16 cellular contexts compared by ENCODE assay signal in genomic region chr11:68596231-68596630, GRCh38.
DNase-seq lines count a peak whose midpoint lies in the region; ATAC-seq and TF ChIP-seq lines count a peak whose summit lies in the region.
"Had no signal": no experiment of that assay in that cellular context is flagged by ENCODE, and none has a peak within 500 bp of the region (broad histone marks: within the 10 kb centered on the region; RNA-seq: fewer than 3 reads in every experiment).

No MANE protein-coding gene starts in this region.

- no peak overlapping the region for H3K4me2 ChIP-seq in mesenchymal stem cell (ENCODE audit: low read length, poor library complexity, severe bottlenecking)

- H2AFZ ChIP-seq in mesenchymal stem cell (ENCODE audit: low read depth, low read length) = no peak overlapping the region

- H3K9ac ChIP-seq in mesenchymal stem cell (ENCODE audit: low read length) = no peak overlapping the region

- DNase-seq in natural killer cell (no peak), lung microvascular endothelial cell (ENCODE audit: low read depth in 2 of 2) (peak; percentile 44 to 57), type B pancreatic cell (ENCODE audit: extremely low spot score, unreplicated experiment) (no peak), mesenchymal stem cell (no peak), DMS 273 (lab: John Stamatoyannopoulos, UW; ENCODE audit: unreplicated experiment) (no peak), ACHN (no peak)
- DNase-seq in natural killer cell treated with Interleukin-12 subunit alpha and Interleukin-12 subunit beta and Interleukin-15 and Interleukin-18, amount 100 ng/mL, for 72 hours (ENCODE audit: low spot score) = no peak
- no peak for DNase-seq in activated naive CD8-positive, alpha-beta T cell treated with anti-CD3 and anti-CD28 coated beads, Interleukin-2, amount 50 U/mL, for 24 hours
- DNase-seq: C1 segment of cervical spinal cord, NCI-H1436, NCI-H2081 treated with DMSO at 0.1 percent for 48 hours, NCI-H524, SIG-M5 had no signal

- no peaks in the 10 kb centered on the region for H3K27me3 ChIP-seq in mesenchymal stem cell (ENCODE audit: control insufficient read depth in 1 of 2, insufficient read depth in 1 of 2, low read length in 2 of 2)

- H3K27ac Mint-ChIP-seq in natural killer cell = peak overlapping the region; percentile 49 to 53
- H3K27ac Mint-ChIP-seq in natural killer cell treated with Interleukin-12 subunit alpha and Interleukin-12 subunit beta and Interleukin-15 and Interleukin-18, amount 100 ng/mL, for 72 hours = peak overlapping the region in 1 of 2 donors; percentile 42
- peak overlapping the region; percentile 11 for H3K27ac Mint-ChIP-seq in activated naive CD8-positive, alpha-beta T cell treated with anti-CD3 and anti-CD28 coated beads, Interleukin-2, amount 50 U/mL, for 24 hours
- H3K27ac Mint-ChIP-seq in type B pancreatic cell = peak overlapping the region; percentile 33

- no peak overlapping the region for H2AK5ac ChIP-seq in mesenchymal stem cell (ENCODE audit: low read length, severe bottlenecking)

- peaks cover 6% of the 10 kb centered on the region for H3K4me1 ChIP-seq in mesenchymal stem cell (ENCODE audit: control insufficient read depth, insufficient read depth, low read depth, low read length)

- no peak overlapping the region for H2BK120ac ChIP-seq in mesenchymal stem cell (ENCODE audit: low read depth, low read length)

- no peak overlapping the region for H3K14ac ChIP-seq in mesenchymal stem cell (ENCODE audit: low read length in 2 of 2)

- peaks cover 50% of the 10 kb centered on the region for H3K36me3 Mint-ChIP-seq in natural killer cell
- peaks cover 51% of the 10 kb centered on the region for H3K36me3 Mint-ChIP-seq in natural killer cell treated with Interleukin-12 subunit alpha and Interleukin-12 subunit beta and Interleukin-15 and Interleukin-18, amount 100 ng/mL, for 72 hours
- peaks cover 54% of the 10 kb centered on the region for H3K36me3 Mint-ChIP-seq in activated naive CD8-positive, alpha-beta T cell treated with anti-CD3 and anti-CD28 coated beads, Interleukin-2, amount 50 U/mL, for 24 hours (ENCODE audit: low read depth)
- peaks cover 52% of the 10 kb centered on the region for H3K36me3 Mint-ChIP-seq in type B pancreatic cell

- no peak overlapping the region for H3K4me3 ChIP-seq in mesenchymal stem cell (ENCODE audit: insufficient read depth in 1 of 2, low read depth in 1 of 2, low read length in 2 of 2)
- H3K4me3 ChIP-seq: GM12878, HAP-1 had no signal

- H3K4me1 Mint-ChIP-seq in natural killer cell (peaks cover 24 to 30% of the 10 kb centered on the region in 2 donors), type B pancreatic cell (ENCODE audit: unreplicated experiment) (no peaks in the 10 kb centered on the region)
- H3K4me1 Mint-ChIP-seq in natural killer cell treated with Interleukin-12 subunit alpha and Interleukin-12 subunit beta and Interleukin-15 and Interleukin-18, amount 100 ng/mL, for 72 hours (ENCODE audit: low read depth in 2 of 2) = peaks cover 0 to 26% of the 10 kb centered on the region in 2 donors
- no peaks in the 10 kb centered on the region for H3K4me1 Mint-ChIP-seq in activated naive CD8-positive, alpha-beta T cell treated with anti-CD3 and anti-CD28 coated beads, Interleukin-2, amount 50 U/mL, for 24 hours
- H3K4me1 Mint-ChIP-seq: IgD-negative memory B cell had no signal

- TF ChIP-seq CTCF in natural killer cell (IDR thresholded peaks at IDR 0.05) = no peak
- no peak for TF ChIP-seq CTCF in type B pancreatic cell (conservative IDR thresholded peaks at IDR 0.05)

- ATAC-seq in natural killer cell = no peak
- no peak for ATAC-seq in natural killer cell treated with Interleukin-12 subunit alpha and Interleukin-12 subunit beta and Interleukin-15 and Interleukin-18, amount 100 ng/mL, for 72 hours
- ATAC-seq in activated naive CD8-positive, alpha-beta T cell treated with anti-CD3 and anti-CD28 coated beads, Interleukin-2, amount 50 U/mL, for 24 hours = no peak
- ATAC-seq: GM12878 had no signal

- in situ Hi-C loops in ACHN (cut with HindIII; ENCODE audit: low pct_ligation_motif_present, low pct_unique_long_range_greater_than_20kb, low sequenced_read_pairs) = no loop called here

- no peak overlapping the region for H4K91ac ChIP-seq in mesenchymal stem cell (ENCODE audit: low read length)

- H3K27ac ChIP-seq in mesenchymal stem cell (ENCODE audit: low read length, poor library complexity, severe bottlenecking) = no peak overlapping the region

- H3K4me3 Mint-ChIP-seq in natural killer cell (no peak overlapping the region), type B pancreatic cell (no peak overlapping the region)
- no peak overlapping the region for H3K4me3 Mint-ChIP-seq in natural killer cell treated with Interleukin-12 subunit alpha and Interleukin-12 subunit beta and Interleukin-15 and Interleukin-18, amount 100 ng/mL, for 72 hours
- no peak overlapping the region for H3K4me3 Mint-ChIP-seq in activated naive CD8-positive, alpha-beta T cell treated with anti-CD3 and anti-CD28 coated beads, Interleukin-2, amount 50 U/mL, for 24 hours
- H3K4me3 Mint-ChIP-seq: IgD-negative memory B cell had no signal

- H3K9me3 ChIP-seq in mesenchymal stem cell (ENCODE audit: control insufficient read depth, low read length) = no peaks in the 10 kb centered on the region
- H3K9me3 ChIP-seq: HAP-1 had no signal

- no peak overlapping the region for H4K8ac ChIP-seq in mesenchymal stem cell (ENCODE audit: low read length)

- H3K4ac ChIP-seq in mesenchymal stem cell (ENCODE audit: low read depth in 1 of 2, low read length in 2 of 2) = no peak overlapping the region

- H3K27me3 Mint-ChIP-seq in natural killer cell (ENCODE audit: low read depth in 2 of 2) (no peaks in the 10 kb centered on the region), type B pancreatic cell (no peaks in the 10 kb centered on the region)
- no peaks in the 10 kb centered on the region for H3K27me3 Mint-ChIP-seq in natural killer cell treated with Interleukin-12 subunit alpha and Interleukin-12 subunit beta and Interleukin-15 and Interleukin-18, amount 100 ng/mL, for 72 hours
- H3K27me3 Mint-ChIP-seq in activated naive CD8-positive, alpha-beta T cell treated with anti-CD3 and anti-CD28 coated beads, Interleukin-2, amount 50 U/mL, for 24 hours = no peaks in the 10 kb centered on the region
- H3K27me3 Mint-ChIP-seq: IgD-negative memory B cell had no signal

- H3K9me3 Mint-ChIP-seq in natural killer cell (no peaks in the 10 kb centered on the region), type B pancreatic cell (no peaks in the 10 kb centered on the region)
- no peaks in the 10 kb centered on the region for H3K9me3 Mint-ChIP-seq in natural killer cell treated with Interleukin-12 subunit alpha and Interleukin-12 subunit beta and Interleukin-15 and Interleukin-18, amount 100 ng/mL, for 72 hours
- no peaks in the 10 kb centered on the region for H3K9me3 Mint-ChIP-seq in activated naive CD8-positive, alpha-beta T cell treated with anti-CD3 and anti-CD28 coated beads, Interleukin-2, amount 50 U/mL, for 24 hours
- H3K9me3 Mint-ChIP-seq: IgD-negative memory B cell had no signal

- intact Hi-C loops in natural killer cell (cut with micrococcal nuclease) = no loop called here

- peaks cover 39% of the 10 kb centered on the region for H3K79me1 ChIP-seq in mesenchymal stem cell (replicated peaks; ENCODE audit: low read length, poor library complexity, severe bottlenecking)

- no peak overlapping the region for H3K18ac ChIP-seq in mesenchymal stem cell (ENCODE audit: low read depth in 1 of 2, low read length in 2 of 2)

- no peak overlapping the region for H2BK5ac ChIP-seq in mesenchymal stem cell (ENCODE audit: low read depth, low read length, poor library complexity, severe bottlenecking)

- no peak overlapping the region for H3K23ac ChIP-seq in mesenchymal stem cell (ENCODE audit: low read length in 2 of 2)

- no peak overlapping the region for H2BK12ac ChIP-seq in mesenchymal stem cell (ENCODE audit: low read length in 2 of 2)

- H2BK15ac ChIP-seq in mesenchymal stem cell (ENCODE audit: low read depth, poor library complexity, severe bottlenecking) = no peak overlapping the region

- 96% methylated on average over 4 of the region's 4 CpGs for WGBS in mesenchymal stem cell

- peaks cover 47 to 81% of the 10 kb centered on the region in 2 experiments for H3K36me3 ChIP-seq in mesenchymal stem cell (ENCODE audit: control insufficient read depth in 1 of 2, insufficient read depth in 2 of 2, low read depth in 1 of 2, low read length in 2 of 2)

Comparison
In these comparisons a context has a peak if more than half of its experiments do, and no peak if none do; other contexts are left out.
1. DNase-seq: peak in lung microvascular endothelial cell (2 of 2); none in natural killer cell (single experiment), natural killer cell treated with Interleukin-12 subunit alpha and Interleukin-12 subunit beta and Interleukin-15 and Interleukin-18, amount 100 ng/mL, for 72 hours (single experiment), activated naive CD8-positive, alpha-beta T cell treated with anti-CD3 and anti-CD28 coated beads, Interleukin-2, amount 50 U/mL, for 24 hours (single experiment), type B pancreatic cell (single experiment), mesenchymal stem cell (single experiment), DMS 273 (single experiment) and ACHN (single experiment).